ENCODE assay signal across 8 cellular contexts in genomic region chrY:13751289-13752071, GRCh38. TPM values are rescaled to one million over a fixed set of nuclear protein-coding genes. Genes with fewer than 3 reads are reported as not detected.
DNase-seq lines count a peak whose midpoint lies in the region; ATAC-seq, FAIRE-seq and TF ChIP-seq lines count a peak whose summit lies in the region.

No MANE protein-coding gene starts in this region.

- FAIRE-seq in endothelial cell of umbilical vein (lab: Jason Lieb, UNC): peak; percentile 24

- POLR2A ChIA-PET in endothelial cell of umbilical vein (lab: Charles Lee): no interaction called here

- no peak overlapping the region for H3K9ac ChIP-seq in endothelial cell of umbilical vein (replicated peaks; ENCODE audit: extremely low read depth, insufficient read depth, low read length)

- no peaks in the 10 kb centered on the region for H3K36me3 ChIP-seq in endothelial cell of umbilical vein (ENCODE audit: control insufficient read depth in 2 of 2, extremely low read depth in 1 of 2, insufficient read depth in 2 of 2, low read length in 2 of 2)

- TF ChIP-seq CTCF in endothelial cell of umbilical vein (IDR thresholded peaks at IDR 0.05; ENCODE audit: extremely low read depth in 1 of 2, insufficient read depth in 1 of 2, low read depth in 1 of 2, low read length in 2 of 2): peak in 1 of 2 donors; percentile 18

- ATAC-seq in GM21447 (IDR thresholded peaks at IDR 0.05; ENCODE audit: unreplicated experiment) (peak; percentile 85), HG02970 (IDR thresholded peaks at IDR 0.05; ENCODE audit: low FRiP score, unreplicated experiment) (no peak)
- peak; percentile 88 for ATAC-seq in stimulated activated effector memory CD8-positive, alpha-beta T cell treated with anti-CD3 and anti-CD28 coated beads, Interleukin-12 subunit alpha, Interleukin-12 subunit beta, amount 100 ng/mL, for 72 hours

- TF ChIP-seq POLR2A in endothelial cell of umbilical vein (IDR thresholded peaks at IDR 0.05; ENCODE audit: low read depth, low read length): no peak

- BruUV-seq in endothelial cell of umbilical vein (replicated peaks; lab: Mats Ljungman, UMichigan): no TSS peak

- H3K9me3 ChIP-seq in endothelial cell of umbilical vein (replicated peaks; ENCODE audit: control insufficient read depth, insufficient read depth, low read length): no peaks in the 10 kb centered on the region

- no peak overlapping the region for H3K27ac ChIP-seq in endothelial cell of umbilical vein (ENCODE audit: insufficient read depth, low read depth, low read length)

- CTCF ChIA-PET in endothelial cell of umbilical vein (lab: Charles Lee): no interaction called here

- H4K20me1 ChIP-seq in endothelial cell of umbilical vein (replicated peaks; ENCODE audit: control insufficient read depth, extremely low read depth, insufficient read depth, low read length): no peaks in the 10 kb centered on the region

- peak overlapping the region; percentile 55 for H3K4me2 ChIP-seq in endothelial cell of umbilical vein (ENCODE audit: insufficient read depth, low read length)

- H3K27me3 ChIP-seq in endothelial cell of umbilical vein (ENCODE audit: control insufficient read depth in 2 of 2, insufficient read depth in 2 of 2, low read length in 2 of 2): peaks cover 0 to 7% of the 10 kb centered on the region in 2 experiments

- H3K9me3 Mint-ChIP-seq in stimulated activated effector memory CD8-positive, alpha-beta T cell treated with anti-CD3 and anti-CD28 coated beads, Interleukin-12 subunit alpha, Interleukin-12 subunit beta, amount 100 ng/mL, for 72 hours: no peaks in the 10 kb centered on the region

- peak; percentile 11 for DNase-seq in NCI-H526 treated with DMSO at 0.1 percent for 48 hours (lab: John Stamatoyannopoulos, UW)
- DNase-seq in endothelial cell of umbilical vein (ENCODE audit: low read depth, low spot score): no peak
- peak in 1 of 2 donors; percentile 78 for DNase-seq in stimulated activated effector memory CD8-positive, alpha-beta T cell treated with anti-CD3 and anti-CD28 coated beads, Interleukin-12 subunit alpha, Interleukin-12 subunit beta, amount 100 ng/mL, for 72 hours (ENCODE audit: low spot score in 2 of 2)
- DNase-seq in ecto neural progenitor cell (ENCODE audit: low spot score): no peak
- DNase-seq in DMS114 treated with DMSO at 0.1 percent for 48 hours (lab: John Stamatoyannopoulos, UW; ENCODE audit: unreplicated experiment): no peak
- DNase-seq in GDM1 (lab: John Stamatoyannopoulos, UW): no peak

- H3K4me1 Mint-ChIP-seq in stimulated activated effector memory CD8-positive, alpha-beta T cell treated with anti-CD3 and anti-CD28 coated beads, Interleukin-12 subunit alpha, Interleukin-12 subunit beta, amount 100 ng/mL, for 72 hours: peaks cover 10% of the 10 kb centered on the region

- no peaks in the 10 kb centered on the region for H3K9me1 ChIP-seq in endothelial cell of umbilical vein (replicated peaks; ENCODE audit: control insufficient read depth, extremely low read depth, insufficient read depth, low read length)

- H3K27ac Mint-ChIP-seq in stimulated activated effector memory CD8-positive, alpha-beta T cell treated with anti-CD3 and anti-CD28 coated beads, Interleukin-12 subunit alpha, Interleukin-12 subunit beta, amount 100 ng/mL, for 72 hours: peak overlapping the region; percentile 83

- H3K4me3 Mint-ChIP-seq in stimulated activated effector memory CD8-positive, alpha-beta T cell treated with anti-CD3 and anti-CD28 coated beads, Interleukin-12 subunit alpha, Interleukin-12 subunit beta, amount 100 ng/mL, for 72 hours: peak overlapping the region; percentile 68

- no peaks in the 10 kb centered on the region for H3K36me3 Mint-ChIP-seq in stimulated activated effector memory CD8-positive, alpha-beta T cell treated with anti-CD3 and anti-CD28 coated beads, Interleukin-12 subunit alpha, Interleukin-12 subunit beta, amount 100 ng/mL, for 72 hours

- H2AFZ ChIP-seq in endothelial cell of umbilical vein (ENCODE audit: low read depth, low read length): peak overlapping the region; percentile 34

- intact Hi-C loops in endothelial cell of umbilical vein (cut with micrococcal nuclease): no loop called here

- peaks cover 4% of the 10 kb centered on the region for H3K4me1 ChIP-seq in endothelial cell of umbilical vein (ENCODE audit: control insufficient read depth, extremely low read depth, insufficient read depth, low read length)

- dilution Hi-C loops in endothelial cell of umbilical vein (cut with MboI; ENCODE audit: extremely low pct_ligation_motif_present, low sequenced_read_pairs): no loop called here

- H3K79me2 ChIP-seq in endothelial cell of umbilical vein (ENCODE audit: control insufficient read depth, insufficient read depth, low read length): no peaks in the 10 kb centered on the region

- H3K4me3 ChIP-seq in endothelial cell of umbilical vein (replicated peaks in 1 of 3; ENCODE audit: insufficient read depth in 1 of 3, low read depth in 1 of 3, low read length in 3 of 3): peak overlapping the region in 2 of 3 experiments; percentile 5 to 28

TF ChIP-seq in endothelial cell of umbilical vein, 7 proteins besides CTCF, POLR2A, EP300 and RAD21:
- TF ChIP-seq MYC (IDR thresholded peaks at IDR 0.05; ENCODE audit: low read depth, low read length) (no peak), GATA2 (IDR thresholded peaks at IDR 0.05; ENCODE audit: insufficient read depth, insufficient read length, low read depth, low read length) (no peak), FOS (IDR thresholded peaks at IDR 0.05; ENCODE audit: borderline replicate concordance, insufficient read depth, low read length) (no peak), POLR2AphosphoS5 (IDR thresholded peaks at IDR 0.05; ENCODE audit: insufficient read depth, low read depth, low read length) (no peak), MAX (IDR thresholded peaks at IDR 0.05; ENCODE audit: insufficient read depth, insufficient read length) (no peak), JUN (IDR thresholded peaks at IDR 0.05; ENCODE audit: borderline replicate concordance, insufficient read depth, insufficient read length, low read depth) (no peak), EZH2 (IDR thresholded peaks at IDR 0.05; ENCODE audit: borderline replicate concordance, low read depth, low read length, severe bottlenecking) (no peak)

RNA-seq across cellular contexts. Expression of gene TMSB4Y, which starts 47.8 kb away (rescaled TPM):
- total RNA-seq in endothelial cell of umbilical vein: 1.6 and 2.0 TPM in 2 replicates
- polyA plus RNA-seq in endothelial cell of umbilical vein: 0.46 and 0.50 TPM in 2 replicates
- polyA plus RNA-seq in endothelial cell of umbilical vein (2011; cell fraction: cytosol; rRNA removed): 0.65 and 0.80 TPM in 2 replicates
- 0.99 and 1.3 TPM in 2 replicates for polyA plus RNA-seq in endothelial cell of umbilical vein (2011; cell fraction: nucleus; rRNA removed)
- 0.44 and 0.46 TPM in 2 replicates for polyA plus RNA-seq in endothelial cell of umbilical vein (2012)
- polyA minus RNA-seq in endothelial cell of umbilical vein: 0.80 and 1.4 TPM in 2 replicates
- not detected for polyA minus RNA-seq in endothelial cell of umbilical vein (2011; cell fraction: cytosol; rRNA and poly(A)+ RNA removed)
- polyA minus RNA-seq in endothelial cell of umbilical vein (2011; cell fraction: nucleus; rRNA and poly(A)+ RNA removed): 3.0 and 3.7 TPM in 2 replicates
